35 cellular contexts compared by ENCODE assay signal in the genomic region with DNA sequence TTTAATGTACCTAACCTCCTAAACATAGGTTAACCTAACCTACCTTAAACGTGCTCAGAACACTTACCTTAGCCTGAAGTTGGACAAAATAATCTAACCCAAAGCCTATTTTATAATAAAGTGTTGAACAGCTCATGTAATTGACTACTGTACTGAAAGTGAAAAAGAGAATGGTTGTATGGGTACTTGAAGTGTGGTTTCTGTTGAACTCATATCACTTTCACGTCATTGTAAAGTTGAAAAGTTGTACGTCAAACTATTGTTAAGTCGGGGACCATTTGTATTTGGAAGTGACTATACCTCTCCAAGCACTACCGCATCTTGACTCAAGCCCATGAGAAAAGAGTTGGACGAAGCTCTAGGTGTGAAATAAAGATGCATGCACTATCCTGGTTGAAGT.
"Had no signal": no experiment of that assay in that cellular context is flagged by ENCODE, and none has a peak within 500 bp of the region (broad histone marks: within the 10 kb centered on the region; RNA-seq: fewer than 3 reads in every experiment).

No MANE protein-coding gene starts in this region.

- H3K27me3 ChIP-seq: MG63 had no signal

- DNase-seq: Karpas-422, Kasumi-1, MG63, MM.1S, MV-4-11, NCI-H1048, NCI-H1092, NCI-H1092 treated with DMSO at 0.1 percent for 48 hours, NCI-H1105, NCI-H1105 treated with DMSO at 0.1 percent for 48 hours, NCI-H1417, NCI-H1417 treated with DMSO at 0.1 percent for 48 hours, NCI-H1436, NCI-H1436 treated with DMSO at 0.1 percent for 48 hours, NCI-H146, NCI-H1694, NCI-H1694 treated with DMSO at 0.1 percent for 48 hours, NCI-H187, NCI-H187 treated with DMSO at 0.1 percent for 48 hours, NCI-H1930, NCI-H2029, NCI-H2029 treated with DMSO at 0.1 percent for 48 hours, NCI-H2081, NCI-H2081 treated with DMSO at 0.1 percent for 48 hours, NCI-H2107, NCI-H2171, NCI-H2171 treated with DMSO at 0.1 percent for 48 hours, NCI-H2227 treated with DMSO at 0.1 percent for 48 hours, NCI-H226, NCI-H345, NCI-H446, NCI-H446 treated with DMSO at 0.1 percent for 48 hours, NCI-H510A, NCI-H510A treated with DMSO at 0.1 percent for 48 hours, NCI-H524 had no signal

- H3K4me3 ChIP-seq: MG63 had no signal

- H3K9me3 ChIP-seq: MG63 had no signal

- H3K36me3 ChIP-seq: MG63 had no signal
